8 cellular contexts compared by ENCODE assay signal in the genomic region with DNA sequence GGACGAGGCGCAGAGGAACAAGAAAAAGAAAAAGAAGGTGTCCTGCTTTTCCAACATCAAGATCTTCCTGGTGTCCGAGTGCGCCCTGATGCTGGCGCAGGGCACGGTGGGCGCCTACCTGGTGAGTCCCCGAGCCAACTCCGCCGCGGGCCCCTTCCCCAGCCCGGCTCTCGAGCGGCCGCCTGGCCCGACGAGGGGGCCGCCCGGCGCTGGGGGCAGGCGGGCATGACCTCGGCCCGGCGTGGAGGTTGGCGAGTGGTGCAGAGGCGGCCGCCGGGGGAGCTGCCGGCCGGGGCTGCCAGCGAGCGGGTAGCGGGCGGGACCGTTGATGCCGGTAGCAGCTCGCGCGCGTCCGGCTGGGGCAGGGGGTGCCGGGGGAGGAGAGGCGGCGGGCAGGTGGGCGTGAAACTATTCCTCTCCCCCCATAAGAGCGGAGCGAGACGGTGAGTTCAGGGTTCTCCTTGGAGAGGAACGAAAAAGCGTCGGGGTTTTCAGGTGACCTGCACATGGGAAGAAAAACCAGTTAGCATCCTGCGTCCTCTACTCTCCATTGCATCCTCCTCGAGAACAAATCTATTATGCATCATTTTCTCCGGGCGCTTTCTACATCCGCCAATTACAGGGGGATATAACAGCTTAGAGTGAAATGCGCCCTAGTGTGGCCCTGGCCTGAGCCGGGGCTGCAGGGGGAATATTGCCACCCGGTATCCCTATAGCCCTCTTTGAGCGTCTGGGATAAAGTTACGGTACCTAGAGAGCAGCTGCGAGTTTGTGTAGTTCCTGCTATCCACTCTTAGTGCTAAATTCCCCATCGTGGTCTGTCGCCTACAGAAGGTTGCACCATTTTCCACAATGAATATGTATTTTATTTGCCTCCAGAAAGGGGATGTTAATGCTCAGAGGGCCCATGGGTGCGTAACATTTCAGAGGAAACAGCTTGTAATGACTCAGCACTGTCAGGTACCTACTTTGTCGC. TPM values are rescaled to one million over a fixed set of nuclear protein-coding genes. Genes with fewer than 3 reads are reported as not detected.
A peak's percentile ranks its signal among the peaks of the same experiment; 100 is the strongest.
DNase-seq lines count a peak whose midpoint lies in the region; ATAC-seq and TF ChIP-seq lines count a peak whose summit lies in the region.

No MANE protein-coding gene starts in this region.

- H3K36me3 Mint-ChIP-seq in CD4-positive, alpha-beta T cell (ENCODE audit: low read depth): peaks cover 4% of the 10 kb centered on the region

- peak in 8 of 10 experiments; percentile 12 to 47 (median 28) for DNase-seq in CD4-positive, alpha-beta T cell
- DNase-seq in MV-4-11 (lab: John Stamatoyannopoulos, UW) (peak; percentile 80), GF-D8 (lab: John Stamatoyannopoulos, UW) (no peak)
- peak; percentile 55 for DNase-seq in activated CD4-positive, alpha-beta T cell treated with anti-CD3 and anti-CD28 coated beads for 48 hours
- DNase-seq in stimulated activated CD8-positive, alpha-beta memory T cell treated with anti-CD3 and anti-CD28 coated beads, Interleukin-12 subunit alpha, Interleukin-12 subunit beta, amount 100 ng/mL, for 4 hours (ENCODE audit: low read depth): peak; percentile 33

- H3K9ac ChIP-seq in duodenal mucosa (ENCODE audit: low read depth in 1 of 2, low read length in 2 of 2): peak overlapping the region in 1 of 2 donors; percentile 15
- H3K9ac ChIP-seq in liver (ENCODE audit: low read depth in 1 of 2, low read length in 2 of 2): peak overlapping the region in 1 of 2 donors; percentile 25

- H3K27me3 ChIP-seq in CD4-positive, alpha-beta T cell (ENCODE audit: control insufficient read depth, insufficient read depth, low read length): no peaks in the 10 kb centered on the region
- H3K27me3 ChIP-seq in duodenal mucosa (ENCODE audit: control insufficient read depth in 1 of 2, insufficient read depth in 2 of 2, low read length in 2 of 2): peaks cover 7 to 14% of the 10 kb centered on the region in 2 donors
- H3K27me3 ChIP-seq in liver (ENCODE audit: control insufficient read depth in 4 of 4, insufficient read depth in 4 of 4, low read length in 3 of 4): peaks cover 0 to 2% (median 0%) of the 10 kb centered on the region in 4 donors

- POLR2A ChIA-PET in CD4-positive, alpha-beta T cell (lab: Charles Lee): interaction anchor here (1.0 to 4.0 kb wide), 4 partner anchors 10 to 1961 kb away, joined by 4 to 15 read pairs (median 8); partner anchors contain the start of gene AP3S2

- H3K4me3 ChIP-seq in duodenal mucosa (ENCODE audit: low read depth in 1 of 2, low read length in 2 of 2) (peak overlapping the region; percentile 59 to 65), liver (ENCODE audit: low read depth in 1 of 3, low read length in 3 of 3) (peak overlapping the region; percentile 43 to 85 (median 53))

- H3K4me1 ChIP-seq in duodenal mucosa (ENCODE audit: control insufficient read depth in 1 of 2, insufficient read depth in 2 of 2, low read length in 2 of 2) (peaks cover 26 to 43% of the 10 kb centered on the region in 2 donors), liver (ENCODE audit: control insufficient read depth in 4 of 4, insufficient read depth in 4 of 4, low read length in 3 of 4) (peaks cover 0 to 25% (median 12%) of the 10 kb centered on the region in 4 donors)

- no peak for ATAC-seq in CD4-positive, alpha-beta T cell (ENCODE audit: poor library complexity)
- ATAC-seq in GM21723 (IDR thresholded peaks at IDR 0.05; ENCODE audit: unreplicated experiment): no peak

- no peaks in the 10 kb centered on the region for H3K9me3 Mint-ChIP-seq in CD4-positive, alpha-beta T cell

- peaks cover 80% of the 10 kb centered on the region for H3K4me1 Mint-ChIP-seq in CD4-positive, alpha-beta T cell (ENCODE audit: low read depth)

- WGBS in liver: 4% methylated on average over 66 of the region's 66 CpGs

- H3K4me3 Mint-ChIP-seq in CD4-positive, alpha-beta T cell: peak overlapping the region; percentile 93

- no peaks in the 10 kb centered on the region for H3K27me3 Mint-ChIP-seq in CD4-positive, alpha-beta T cell

- no peak for TF ChIP-seq CTCF in CD4-positive, alpha-beta T cell (IDR thresholded peaks at IDR 0.05)
- no peak for TF ChIP-seq CTCF in liver (IDR thresholded peaks at IDR 0.05; ENCODE audit: low read depth, low read length, missing input control)

- no peak for TF ChIP-seq RAD21 in liver (IDR thresholded peaks at IDR 0.05)

- H3K27ac Mint-ChIP-seq in CD4-positive, alpha-beta T cell: peak overlapping the region; percentile 91

- H3K27ac ChIP-seq in CD4-positive, alpha-beta T cell (ENCODE audit: low read depth, low read length): peak overlapping the region; percentile 6
- no peak overlapping the region for H3K27ac ChIP-seq in duodenal mucosa (ENCODE audit: low read depth, low read length)
- H3K27ac ChIP-seq in liver (ENCODE audit: low read depth in 1 of 2, low read length in 2 of 2): peak overlapping the region; percentile 41 to 83

- CTCF ChIA-PET in CD4-positive, alpha-beta T cell (lab: Charles Lee): interaction anchor here (0.7 to 1.7 kb wide), 12 partner anchors 8 to 216 kb away, joined by 3 to 7 read pairs (median 3); no protein-coding TSS in a partner anchor

- H3K36me3 ChIP-seq in duodenal mucosa (ENCODE audit: control insufficient read depth in 1 of 2, insufficient read depth in 2 of 2, low read length in 2 of 2) (no peaks in the 10 kb centered on the region), liver (ENCODE audit: control insufficient read depth in 4 of 4, insufficient read depth in 3 of 4, low read depth in 1 of 4, low read length in 3 of 4) (no peaks in the 10 kb centered on the region)

- intact Hi-C loops in CD4-positive, alpha-beta T cell (cut with DNase I, micrococcal nuclease): loop anchor here (2.0 to 10.0 kb wide), 3 partner anchors 87 to 922 kb away; partner anchors contain the start of gene HDDC3 (in 1 of the 2)

- no peaks in the 10 kb centered on the region for H3K9me3 ChIP-seq in CD4-positive, alpha-beta T cell (ENCODE audit: control insufficient read depth, low read length)
- H3K9me3 ChIP-seq in duodenal mucosa (ENCODE audit: control insufficient read depth in 1 of 2, low read length in 2 of 2): no peaks in the 10 kb centered on the region
- no peaks in the 10 kb centered on the region for H3K9me3 ChIP-seq in liver (ENCODE audit: control insufficient read depth in 4 of 4, low read length in 3 of 4)

TF ChIP-seq in liver, 16 proteins besides CTCF, POLR2A, EP300 and RAD21:
- TF ChIP-seq FOXA1 (IDR thresholded peaks at IDR 0.05): no peak
- TF ChIP-seq, protein P1, sequence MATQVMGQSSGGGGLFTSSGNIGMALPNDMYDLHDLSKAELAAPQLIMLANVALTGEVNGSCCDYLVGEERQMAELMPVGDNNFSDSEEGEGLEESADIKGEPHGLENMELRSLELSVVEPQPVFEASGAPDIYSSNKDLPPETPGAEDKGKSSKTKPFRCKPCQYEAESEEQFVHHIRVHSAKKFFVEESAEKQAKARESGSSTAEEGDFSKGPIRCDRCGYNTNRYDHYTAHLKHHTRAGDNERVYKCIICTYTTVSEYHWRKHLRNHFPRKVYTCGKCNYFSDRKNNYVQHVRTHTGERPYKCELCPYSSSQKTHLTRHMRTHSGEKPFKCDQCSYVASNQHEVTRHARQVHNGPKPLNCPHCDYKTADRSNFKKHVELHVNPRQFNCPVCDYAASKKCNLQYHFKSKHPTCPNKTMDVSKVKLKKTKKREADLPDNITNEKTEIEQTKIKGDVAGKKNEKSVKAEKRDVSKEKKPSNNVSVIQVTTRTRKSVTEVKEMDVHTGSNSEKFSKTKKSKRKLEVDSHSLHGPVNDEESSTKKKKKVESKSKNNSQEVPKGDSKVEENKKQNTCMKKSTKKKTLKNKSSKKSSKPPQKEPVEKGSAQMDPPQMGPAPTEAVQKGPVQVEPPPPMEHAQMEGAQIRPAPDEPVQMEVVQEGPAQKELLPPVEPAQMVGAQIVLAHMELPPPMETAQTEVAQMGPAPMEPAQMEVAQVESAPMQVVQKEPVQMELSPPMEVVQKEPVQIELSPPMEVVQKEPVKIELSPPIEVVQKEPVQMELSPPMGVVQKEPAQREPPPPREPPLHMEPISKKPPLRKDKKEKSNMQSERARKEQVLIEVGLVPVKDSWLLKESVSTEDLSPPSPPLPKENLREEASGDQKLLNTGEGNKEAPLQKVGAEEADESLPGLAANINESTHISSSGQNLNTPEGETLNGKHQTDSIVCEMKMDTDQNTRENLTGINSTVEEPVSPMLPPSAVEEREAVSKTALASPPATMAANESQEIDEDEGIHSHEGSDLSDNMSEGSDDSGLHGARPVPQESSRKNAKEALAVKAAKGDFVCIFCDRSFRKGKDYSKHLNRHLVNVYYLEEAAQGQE (IDR thresholded peaks at IDR 0.05): peak; percentile 52

RNA-seq across cellular contexts. Expression of gene SLCO3A1, which starts 0.7 kb away (rescaled TPM):
- total RNA-seq in CD4-positive, alpha-beta T cell: 10 to 100 TPM; 29.5 to 30.4 TPM
- total RNA-seq in liver: 1 to 10 TPM; 1.6 to 2.4 TPM
- 1 to 10 TPM; 2.4 to 3.6 TPM for polyA plus RNA-seq in liver

Comparison
In these comparisons a context has a peak if more than half of its experiments do, and no peak if none do; other contexts are left out.
1. RNA of gene SLCO3A1, which starts 0.7 kb away (total RNA-seq): 29.5 to 30.4 TPM in CD4-positive, alpha-beta T cell; 1.6 to 2.4 TPM in liver; every median in the first group is over 4 times any median in the second.